In the genomic region with DNA sequence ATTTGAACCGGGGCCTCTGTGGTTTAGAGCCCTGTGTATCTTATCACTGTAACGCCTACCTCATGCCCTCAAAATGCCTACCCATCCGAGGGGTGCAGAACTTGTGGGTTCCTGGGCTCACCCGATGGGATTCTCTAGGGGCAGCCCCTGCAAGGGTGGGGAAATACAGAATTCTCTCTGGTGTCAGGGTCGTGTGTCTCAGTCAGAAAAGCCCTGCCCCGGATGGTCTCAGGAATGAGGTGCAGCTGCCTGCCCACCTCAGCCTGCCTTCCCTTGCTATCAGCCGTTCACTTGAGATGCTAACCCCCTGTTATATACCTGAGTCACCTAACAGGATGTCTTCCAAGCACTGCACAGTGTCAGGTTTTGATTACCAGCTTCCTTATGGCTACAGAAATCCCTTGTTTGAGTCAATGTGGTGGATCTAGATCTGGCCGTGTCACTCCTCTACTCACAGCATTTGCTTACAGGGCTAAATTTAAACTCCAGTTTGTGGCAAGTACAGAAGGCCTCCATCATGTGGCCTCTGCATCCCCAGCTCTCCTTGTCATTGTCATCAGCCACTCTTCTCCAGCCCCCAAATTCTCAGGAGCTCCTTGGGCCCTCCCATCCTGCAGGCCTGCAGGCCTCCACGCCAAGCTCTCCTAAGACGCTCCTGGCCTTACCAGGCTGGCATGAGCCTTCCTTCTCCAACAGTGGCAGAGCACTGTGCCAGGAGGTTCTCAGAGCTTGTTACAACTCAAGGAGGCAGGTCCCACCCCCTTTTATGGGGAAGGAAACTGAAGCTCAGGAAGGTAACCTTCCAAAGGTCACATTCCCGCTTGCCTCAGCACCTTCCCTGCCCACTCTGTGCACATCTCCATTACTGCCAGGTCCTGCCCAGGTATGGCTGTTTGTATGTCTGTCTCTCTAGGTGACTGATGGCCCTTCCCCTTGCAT, we compare ENCODE assay signal across 1 cellular context.
TF ChIP-seq lines count a peak whose summit lies in the region.

No MANE protein-coding gene starts in this region.

TF ChIP-seq in H1, 55 proteins besides CTCF, POLR2A, EP300 and RAD21:
- TF ChIP-seq SIN3A (conservative IDR thresholded peaks at IDR 0.05 in 1 of 2, IDR thresholded peaks at IDR 0.05 in 1 of 2; ENCODE audit: low read depth in 1 of 2, low read length in 2 of 2): no peak
- no peak for TF ChIP-seq POU5F1 (IDR thresholded peaks at IDR 0.05; ENCODE audit: low read depth, low read length)
- TF ChIP-seq BCL11A (IDR thresholded peaks at IDR 0.05; ENCODE audit: low read depth in 2 of 2, low read length in 2 of 2): no peak
- no peak for TF ChIP-seq RXRA (IDR thresholded peaks at IDR 0.05; ENCODE audit: insufficient read depth, low read depth, low read length)
- no peak for TF ChIP-seq SP2 (IDR thresholded peaks at IDR 0.05; ENCODE audit: low read length)
- TF ChIP-seq TAF1 (IDR thresholded peaks at IDR 0.05; ENCODE audit: low read depth, low read length): no peak
- no peak for TF ChIP-seq MAFK (IDR thresholded peaks at IDR 0.05; ENCODE audit: low read depth, low read length)
- no peak for TF ChIP-seq CHD1 (IDR thresholded peaks at IDR 0.05; ENCODE audit: low read depth, low read length)
- TF ChIP-seq, protein P1, sequence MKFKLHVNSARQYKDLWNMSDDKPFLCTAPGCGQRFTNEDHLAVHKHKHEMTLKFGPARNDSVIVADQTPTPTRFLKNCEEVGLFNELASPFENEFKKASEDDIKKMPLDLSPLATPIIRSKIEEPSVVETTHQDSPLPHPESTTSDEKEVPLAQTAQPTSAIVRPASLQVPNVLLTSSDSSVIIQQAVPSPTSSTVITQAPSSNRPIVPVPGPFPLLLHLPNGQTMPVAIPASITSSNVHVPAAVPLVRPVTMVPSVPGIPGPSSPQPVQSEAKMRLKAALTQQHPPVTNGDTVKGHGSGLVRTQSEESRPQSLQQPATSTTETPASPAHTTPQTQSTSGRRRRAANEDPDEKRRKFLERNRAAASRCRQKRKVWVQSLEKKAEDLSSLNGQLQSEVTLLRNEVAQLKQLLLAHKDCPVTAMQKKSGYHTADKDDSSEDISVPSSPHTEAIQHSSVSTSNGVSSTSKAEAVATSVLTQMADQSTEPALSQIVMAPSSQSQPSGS (IDR thresholded peaks at IDR 0.05; ENCODE audit: low read length): no peak
- TF ChIP-seq GABPA (IDR thresholded peaks at IDR 0.05; ENCODE audit: borderline replicate concordance, insufficient read depth, low read length): no peak
- TF ChIP-seq BRCA1 (IDR thresholded peaks at IDR 0.05; ENCODE audit: low read depth, low read length): no peak
- TF ChIP-seq YY1 (IDR thresholded peaks at IDR 0.05; ENCODE audit: low read depth, low read length): no peak
- no peak for TF ChIP-seq PHF8 (conservative IDR thresholded peaks at IDR 0.05; ENCODE audit: low read depth, low read length)
- TF ChIP-seq CBX8 (IDR thresholded peaks at IDR 0.05; ENCODE audit: borderline replicate concordance, low read depth, low read length): no peak
- no peak for TF ChIP-seq HDAC6 (IDR thresholded peaks at IDR 0.05; ENCODE audit: low read depth, low read length)
